In genomic region chr18:21680148-21680547, GRCh38 we compare ENCODE assay signal across 19 cellular contexts.
"Had no signal": no experiment of that assay in that cellular context is flagged by ENCODE, and none has a peak within 500 bp of the region (broad histone marks: within the 10 kb centered on the region; RNA-seq: fewer than 3 reads in every experiment).

No MANE protein-coding gene starts in this region.

- H3K4me3 ChIP-seq: coronary artery, neural progenitor cell, ovary, smooth muscle cell, tibial artery, upper lobe of right lung had no signal

- ATAC-seq: foreskin keratinocyte; left cardiac atrium; natural killer cell treated with Interleukin-12 subunit alpha and Interleukin-12 subunit beta and Interleukin-15 and Interleukin-18, amount 100 ng/mL, for 72 hours; right cardiac atrium; stimulated activated memory B cell treated with anti-CD40 and anti-IgM and Interleukin-4, amounts not matched to agents 10 μg/mL and 1 μg/mL and 100 μg/mL, for 72 hours; upper lobe of right lung had no signal

- H3K4me3 Mint-ChIP-seq: endodermal cell; natural killer cell treated with Interleukin-12 subunit alpha and Interleukin-12 subunit beta and Interleukin-15 and Interleukin-18, amount 100 ng/mL, for 72 hours; neural progenitor cell; stimulated activated memory B cell treated with anti-CD40 and anti-IgM and Interleukin-4, amounts not matched to agents 10 μg/mL and 1 μg/mL and 100 μg/mL, for 72 hours; stimulated activated naive CD8-positive, alpha-beta T cell treated with anti-CD3 and anti-CD28 coated beads, Interleukin-15, Interleukin-2, amounts not matched to agents 100 ng/mL and 50 ng/mL, for 24 hours had no signal

- H3K36me3 ChIP-seq: neural progenitor cell, ovary, tibial artery, upper lobe of right lung had no signal

- H3K27ac ChIP-seq: coronary artery, foreskin keratinocyte, neural progenitor cell, ovary, tibial artery, upper lobe of right lung had no signal

- H3K27ac Mint-ChIP-seq: endodermal cell; natural killer cell treated with Interleukin-12 subunit alpha and Interleukin-12 subunit beta and Interleukin-15 and Interleukin-18, amount 100 ng/mL, for 72 hours; neural progenitor cell; stimulated activated memory B cell treated with anti-CD40 and anti-IgM and Interleukin-4, amounts not matched to agents 10 μg/mL and 1 μg/mL and 100 μg/mL, for 72 hours; stimulated activated naive CD8-positive, alpha-beta T cell treated with anti-CD3 and anti-CD28 coated beads, Interleukin-15, Interleukin-2, amounts not matched to agents 100 ng/mL and 50 ng/mL, for 24 hours had no signal

- H3K36me3 Mint-ChIP-seq: natural killer cell treated with Interleukin-12 subunit alpha and Interleukin-12 subunit beta and Interleukin-15 and Interleukin-18, amount 100 ng/mL, for 72 hours; neural progenitor cell; stimulated activated memory B cell treated with anti-CD40 and anti-IgM and Interleukin-4, amounts not matched to agents 10 μg/mL and 1 μg/mL and 100 μg/mL, for 72 hours had no signal

- H3K27me3 Mint-ChIP-seq: natural killer cell treated with Interleukin-12 subunit alpha and Interleukin-12 subunit beta and Interleukin-15 and Interleukin-18, amount 100 ng/mL, for 72 hours; stimulated activated memory B cell treated with anti-CD40 and anti-IgM and Interleukin-4, amounts not matched to agents 10 μg/mL and 1 μg/mL and 100 μg/mL, for 72 hours; stimulated activated naive CD8-positive, alpha-beta T cell treated with anti-CD3 and anti-CD28 coated beads, Interleukin-15, Interleukin-2, amounts not matched to agents 100 ng/mL and 50 ng/mL, for 24 hours had no signal

- DNase-seq: effector CD4-positive, alpha-beta T cell; endodermal cell; erythroblast; foreskin keratinocyte; kidney; left cardiac atrium; mesendoderm; nucleus accumbens; ovary; right cardiac atrium; stimulated activated CD4-positive, alpha-beta T cell treated with anti-CD3 and anti-CD28 coated beads, Interleukin-4, amount 100 ng/mL, for 1 hour; tibial artery; upper lobe of right lung had no signal

- H3K4me2 ChIP-seq: neural progenitor cell, smooth muscle cell had no signal

- H3K27me3 ChIP-seq: foreskin keratinocyte, neural progenitor cell, ovary, tibial artery, upper lobe of right lung had no signal

- H2AFZ ChIP-seq: neural progenitor cell had no signal

- H3K9me3 ChIP-seq: ovary, tibial artery, upper lobe of right lung had no signal

- H3K9me3 Mint-ChIP-seq: endodermal cell; natural killer cell treated with Interleukin-12 subunit alpha and Interleukin-12 subunit beta and Interleukin-15 and Interleukin-18, amount 100 ng/mL, for 72 hours; neural progenitor cell; stimulated activated memory B cell treated with anti-CD40 and anti-IgM and Interleukin-4, amounts not matched to agents 10 μg/mL and 1 μg/mL and 100 μg/mL, for 72 hours; stimulated activated naive CD8-positive, alpha-beta T cell treated with anti-CD3 and anti-CD28 coated beads, Interleukin-15, Interleukin-2, amounts not matched to agents 100 ng/mL and 50 ng/mL, for 24 hours had no signal
